In genomic region chr1:219555802-219556201, GRCh38 we compare ENCODE assay signal across 13 cellular contexts. TPM values are rescaled to one million over a fixed set of nuclear protein-coding genes. Genes with fewer than 3 reads are reported as not detected.
DNase-seq lines count a peak whose midpoint lies in the region; ATAC-seq, FAIRE-seq and TF ChIP-seq lines count a peak whose summit lies in the region.
"Had no signal": no experiment of that assay in that cellular context is flagged by ENCODE, and none has a peak within 500 bp of the region (broad histone marks: within the 10 kb centered on the region; RNA-seq: fewer than 3 reads in every experiment).

No MANE protein-coding gene starts in this region.

- H4K5ac ChIP-seq in H1 (ENCODE audit: insufficient read length, low read depth, low read length), result no peak overlapping the region

- no peak for FAIRE-seq in H1 (lab: Jason Lieb, UNC)
- FAIRE-seq: GM12878 had no signal

- H3K4me2 ChIP-seq in H1 (ENCODE audit: insufficient read depth in 1 of 2, low read depth in 2 of 2, low read length in 2 of 2), result no peak overlapping the region

- peaks cover 0 to 6% (median 2%) of the 10 kb centered on the region in 4 experiments; a peak in 2 of 7 replicates for H3K4me1 ChIP-seq in H1 (replicated peaks in 1 of 4; ENCODE audit: control insufficient read depth in 3 of 4, insufficient read depth in 4 of 4, low read length in 3 of 4)

- no peak overlapping the region for H2BK120ac ChIP-seq in H1 (replicated peaks; ENCODE audit: low read depth, low read length)

- no peak overlapping the region for H2AK5ac ChIP-seq in H1 (ENCODE audit: low read depth, low read length)

- H3K18ac ChIP-seq in H1 (ENCODE audit: extremely low read depth, low read length), result no peak overlapping the region

- H4K91ac ChIP-seq in H1 (replicated peaks; ENCODE audit: insufficient read length, low read length), result no peak overlapping the region

- no peak overlapping the region for H4K8ac ChIP-seq in H1 (ENCODE audit: extremely low read depth, insufficient read depth, low read length)

- no peak overlapping the region for H3K14ac ChIP-seq in H1 (ENCODE audit: insufficient read length)

- no peak overlapping the region for H2BK5ac ChIP-seq in H1 (ENCODE audit: low read depth, low read length)

- no peak overlapping the region for H2AFZ ChIP-seq in H1 (ENCODE audit: low read length)

- no peaks in the 10 kb centered on the region for H3K27me3 Mint-ChIP-seq in nephron (ENCODE audit: low read depth)
- no peaks in the 10 kb centered on the region for H3K27me3 Mint-ChIP-seq in activated CD4-positive, alpha-beta memory T cell treated with anti-CD3 and anti-CD28 coated beads, Interleukin-2, amount 10 ng/mL, durations not matched to agents 7 days and 5 days
- peaks cover 0 to 1% (median 0%) of the 10 kb centered on the region in 3 donors for H3K27me3 Mint-ChIP-seq in immature natural killer cell (ENCODE audit: low read depth in 3 of 3)
- H3K27me3 Mint-ChIP-seq: CD4-positive, alpha-beta memory T cell had no signal

- POLR2A ChIA-PET in H1 (lab: Charles Lee; ENCODE audit: partially characterized antibody), result no interaction called here
- POLR2A ChIA-PET in activated CD4-positive, alpha-beta memory T cell treated with anti-CD3 and anti-CD28 coated beads, Interleukin-2, amount 10 ng/mL, durations not matched to agents 7 days and 5 days (lab: Charles Lee), result no interaction called here

- H3K36me3 Mint-ChIP-seq in nephron (ENCODE audit: low read depth) (no peaks in the 10 kb centered on the region), immature natural killer cell (no peaks in the 10 kb centered on the region)
- no peaks in the 10 kb centered on the region for H3K36me3 Mint-ChIP-seq in activated CD4-positive, alpha-beta memory T cell treated with anti-CD3 and anti-CD28 coated beads, Interleukin-2, amount 10 ng/mL, durations not matched to agents 7 days and 5 days (ENCODE audit: low read depth)
- H3K36me3 Mint-ChIP-seq: activated CD8-positive, alpha-beta memory T cell treated with anti-CD3 and anti-CD28 coated beads, Interleukin-2, amount 10 ng/mL, durations not matched to agents 7 days and 5 days; CD4-positive, alpha-beta memory T cell had no signal

- peaks cover 52% of the 10 kb centered on the region for H3K4me1 Mint-ChIP-seq in nephron
- H3K4me1 Mint-ChIP-seq in activated CD4-positive, alpha-beta memory T cell treated with anti-CD3 and anti-CD28 coated beads, Interleukin-2, amount 10 ng/mL, durations not matched to agents 7 days and 5 days, result no peaks in the 10 kb centered on the region
- H3K4me1 Mint-ChIP-seq in immature natural killer cell, result no peaks in the 10 kb centered on the region
- H3K4me1 Mint-ChIP-seq: activated CD8-positive, alpha-beta memory T cell treated with anti-CD3 and anti-CD28 coated beads, Interleukin-2, amount 10 ng/mL, durations not matched to agents 7 days and 5 days; CD4-positive, alpha-beta memory T cell had no signal

- H3K9me3 Mint-ChIP-seq in nephron, result no peaks in the 10 kb centered on the region
- no peaks in the 10 kb centered on the region for H3K9me3 Mint-ChIP-seq in activated CD4-positive, alpha-beta memory T cell treated with anti-CD3 and anti-CD28 coated beads, Interleukin-2, amount 10 ng/mL, durations not matched to agents 7 days and 5 days
- H3K9me3 Mint-ChIP-seq in immature natural killer cell, result peaks cover 0 to 4% (median 1%) of the 10 kb centered on the region in 6 donors

- TF ChIP-seq POLR2A in H1 (IDR thresholded peaks at IDR 0.05; ENCODE audit: control extremely low read depth in 1 of 2, low read depth in 2 of 2, low read length in 2 of 2), result no peak

- H3K4me3 Mint-ChIP-seq in nephron (no peak overlapping the region), immature natural killer cell (no peak overlapping the region)
- no peak overlapping the region for H3K4me3 Mint-ChIP-seq in activated CD4-positive, alpha-beta memory T cell treated with anti-CD3 and anti-CD28 coated beads, Interleukin-2, amount 10 ng/mL, durations not matched to agents 7 days and 5 days
- H3K4me3 Mint-ChIP-seq: activated CD8-positive, alpha-beta memory T cell treated with anti-CD3 and anti-CD28 coated beads, Interleukin-2, amount 10 ng/mL, durations not matched to agents 7 days and 5 days; CD4-positive, alpha-beta memory T cell had no signal

- TF ChIP-seq RAD21 in H1 (IDR thresholded peaks at IDR 0.05 in 1 of 2, conservative IDR thresholded peaks at IDR 0.05 in 1 of 2; ENCODE audit: low read depth in 2 of 2, low read length in 2 of 2), result no peak

- CTCF ChIA-PET in H1 (lab: Charles Lee; ENCODE audit: partially characterized antibody), result interaction anchor here (0.6 to 4.0 kb wide), 3 partner anchors 12 to 536 kb away, joined by 3 to 20 read pairs (median 4); no protein-coding TSS in a partner anchor
- CTCF ChIA-PET in activated CD4-positive, alpha-beta memory T cell treated with anti-CD3 and anti-CD28 coated beads, Interleukin-2, amount 10 ng/mL, durations not matched to agents 7 days and 5 days (lab: Charles Lee), result no interaction called here

- H3K79me1 ChIP-seq in H1 (ENCODE audit: low read depth, low read length), result no peaks in the 10 kb centered on the region

- peak; percentile 37 for DNase-seq in AG09309 (ENCODE audit: low read depth)
- DNase-seq in NCI-H2081 (lab: John Stamatoyannopoulos, UW), result peak; percentile 20 to 66
- DNase-seq in H1 (ENCODE audit: low read depth in 1 of 2, low spot score in 2 of 2), result no peak
- no peak for DNase-seq in activated CD4-positive, alpha-beta memory T cell treated with anti-CD3 and anti-CD28 coated beads, Interleukin-2, amount 10 ng/mL, durations not matched to agents 7 days and 5 days
- DNase-seq in immature natural killer cell, result no peak
- DNase-seq in HuH-7.5 (ENCODE audit: low spot score), result no peak
- DNase-seq: activated CD8-positive, alpha-beta memory T cell treated with anti-CD3 and anti-CD28 coated beads, Interleukin-2, amount 10 ng/mL, durations not matched to agents 7 days and 5 days; CD4-positive, alpha-beta memory T cell; NCI-H524 treated with DMSO at 0.1 percent for 48 hours; ovary had no signal

- no peaks in the 10 kb centered on the region for H4K20me1 ChIP-seq in H1 (replicated peaks in 1 of 2; ENCODE audit: control insufficient read depth in 1 of 2, insufficient read depth in 2 of 2, low read length in 2 of 2)

- H3K36me3 ChIP-seq in H1 (ENCODE audit: control insufficient read depth in 2 of 4, insufficient read depth in 4 of 4, low read length in 3 of 4), result no peaks in the 10 kb centered on the region
- H3K36me3 ChIP-seq: ovary had no signal

- H3K4me3 ChIP-seq in AG09309 (ENCODE audit: control insufficient read depth, low read depth, low read length) (no peak overlapping the region), H1 (ENCODE audit: extremely low read depth in 1 of 4, insufficient read depth in 2 of 4, low read depth in 3 of 4, low read length in 4 of 4) (no peak overlapping the region)
- H3K4me3 ChIP-seq: GM12878, ovary had no signal

- peak overlapping the region; percentile 71 to 85 (median 78) for H3K27ac Mint-ChIP-seq in nephron
- H3K27ac Mint-ChIP-seq in activated CD4-positive, alpha-beta memory T cell treated with anti-CD3 and anti-CD28 coated beads, Interleukin-2, amount 10 ng/mL, durations not matched to agents 7 days and 5 days, result no peak overlapping the region
- no peak overlapping the region for H3K27ac Mint-ChIP-seq in immature natural killer cell
- H3K27ac Mint-ChIP-seq: activated CD8-positive, alpha-beta memory T cell treated with anti-CD3 and anti-CD28 coated beads, Interleukin-2, amount 10 ng/mL, durations not matched to agents 7 days and 5 days; CD4-positive, alpha-beta memory T cell had no signal

- H3K9ac ChIP-seq in H1 (replicated peaks in 1 of 4; ENCODE audit: extremely low read depth in 1 of 4, low read depth in 3 of 4, low read length in 3 of 4), result no peak overlapping the region

- no peak for TF ChIP-seq EP300 in H1 (IDR thresholded peaks at IDR 0.05; ENCODE audit: borderline replicate concordance in 1 of 2, low read depth in 2 of 2, low read length in 2 of 2)

- no peaks in the 10 kb centered on the region for H3K27me3 ChIP-seq in H1 (replicated peaks in 1 of 4; ENCODE audit: control insufficient read depth in 3 of 4, extremely low read depth in 1 of 4, insufficient read depth in 3 of 4, low read length in 3 of 4)
- H3K27me3 ChIP-seq: ovary had no signal

- H2BK12ac ChIP-seq in H1 (ENCODE audit: low read depth, low read length), result no peak overlapping the region

- no peak overlapping the region for H3K4ac ChIP-seq in H1 (replicated peaks; ENCODE audit: insufficient read length, low read depth, low read length)

- no peaks in the 10 kb centered on the region for H3K23me2 ChIP-seq in H1 (ENCODE audit: low read depth, low read length)

- H3K56ac ChIP-seq in H1 (replicated peaks; ENCODE audit: insufficient read length, low read depth, low read length), result no peak overlapping the region

- no peak overlapping the region for H2BK15ac ChIP-seq in H1 (ENCODE audit: low read length)

- 65% methylated on average over 2 of the region's 2 CpGs; no CpG with 5 or more reads in 1 of the 2 experiments for WGBS in H1 (ENCODE audit: extremely low coverage in 1 of 2, insufficient coverage in 1 of 2, insufficient read length in 1 of 2, insufficient replicate concordance in 2 of 2, low coverage in 1 of 2, low lambda C conversion rate in 2 of 2, missing lambda C conversion rate in 1 of 2), 2 experiments

- H3K9me3 ChIP-seq in H1 (ENCODE audit: insufficient read depth in 2 of 2, low read depth in 1 of 2, low read length in 1 of 2), result no peaks in the 10 kb centered on the region
- H3K9me3 ChIP-seq: ovary had no signal

- TF ChIP-seq CTCF in AG09309 (IDR thresholded peaks at IDR 0.05; ENCODE audit: control insufficient read depth, insufficient read depth, low read depth, low read length, missing control alignments) (no peak), H1 (IDR thresholded peaks at IDR 0.05; ENCODE audit: control extremely low read depth in 1 of 3, insufficient read depth in 1 of 3, low read depth in 1 of 3, low read length in 3 of 3) (no peak), nephron (IDR thresholded peaks at IDR 0.05; ENCODE audit: unreplicated experiment in 3 of 3) (no peak)

- H3K27ac ChIP-seq in H1 (ENCODE audit: low read depth, low read length), result no peak overlapping the region
- H3K27ac ChIP-seq: ovary had no signal

- H3K23ac ChIP-seq in H1 (ENCODE audit: insufficient read length), result no peak overlapping the region

- no peak for ATAC-seq in HG03135 (IDR thresholded peaks at IDR 0.05; ENCODE audit: unreplicated experiment)
- ATAC-seq: activated CD8-positive, alpha-beta memory T cell treated with anti-CD3 and anti-CD28 coated beads, Interleukin-2, amount 10 ng/mL, durations not matched to agents 7 days and 5 days; GM12878 had no signal

- no peak overlapping the region for H2BK20ac ChIP-seq in H1 (ENCODE audit: low read length)

- H3K79me2 ChIP-seq in H1 (ENCODE audit: control insufficient read depth in 1 of 2, insufficient read depth in 2 of 2, low read length in 2 of 2), result no peaks in the 10 kb centered on the region

RNA-seq across cellular contexts. Expression of gene ZC3H11B, which starts 57.1 kb away (rescaled TPM):
- total RNA-seq in H1 (2021; fragmentation: NEBNext Ultra II Directional; extraction: Animal tissue kit (Norgen Biotek cat#: 25700)), result not detected in 2 replicates
- polyA plus RNA-seq in H1 (2011; rRNA removed) (0.06 TPM in 1 of 2 replicates, not detected in the other), immature natural killer cell (not detected)
- not detected for polyA plus RNA-seq in H1 (2011; cell fraction: cytosol; rRNA removed)
- polyA plus RNA-seq in H1 (2011; cell fraction: nucleus; rRNA removed), result 0.04 TPM
- polyA plus RNA-seq in H1 (2012, experiment 1 of 2), result 0.68 TPM in 1 of 4 replicates, not detected in the others
- not detected for polyA plus RNA-seq in H1 (2012, experiment 2 of 2)
- 0.06 TPM for polyA plus RNA-seq in H1 (2013, experiment 1 of 2)
- 0.04 TPM for polyA plus RNA-seq in H1 (2013, experiment 2 of 2)
- polyA minus RNA-seq in H1 (2011; rRNA and poly(A)+ RNA removed), result 0.06 and 0.10 TPM in 2 replicates
- not detected for polyA minus RNA-seq in H1 (2011; cell fraction: cytosol; rRNA and poly(A)+ RNA removed)
- not detected for polyA minus RNA-seq in H1 (2011; cell fraction: nucleus; rRNA and poly(A)+ RNA removed)
- total RNA-seq in activated CD4-positive, alpha-beta memory T cell treated with anti-CD3 and anti-CD28 coated beads, Interleukin-2, amount 10 ng/mL, durations not matched to agents 7 days and 5 days, result under 1 TPM; 0.15 to 0.25 TPM
- total RNA-seq: activated CD8-positive, alpha-beta memory T cell treated with anti-CD3 and anti-CD28 coated beads, Interleukin-2, amount 10 ng/mL, durations not matched to agents 7 days and 5 days; CD4-positive, alpha-beta memory T cell had no signal
- polyA plus RNA-seq: CD4-positive, alpha-beta memory T cell had no signal

Comparison
In these comparisons a context has a peak if more than half of its experiments do, and no peak if none do; other contexts are left out.
1. DNase-seq: peak in AG09309 (single experiment) and NCI-H2081 (2 of 2); none in H1 (0 of 2), activated CD4-positive, alpha-beta memory T cell treated with anti-CD3 and anti-CD28 coated beads, Interleukin-2, amount 10 ng/mL, durations not matched to agents 7 days and 5 days (single experiment), immature natural killer cell (0 of 3) and HuH-7.5 (single experiment).
2. H3K27ac Mint-ChIP-seq: peak in nephron (3 of 3); none in activated CD4-positive, alpha-beta memory T cell treated with anti-CD3 and anti-CD28 coated beads, Interleukin-2, amount 10 ng/mL, durations not matched to agents 7 days and 5 days (single experiment) and immature natural killer cell (0 of 6).